1 cellular context compared by ENCODE assay signal in genomic region chr2:71291398-71291797, GRCh38.
TF ChIP-seq lines count a peak whose summit lies in the region.

No MANE protein-coding gene starts in this region.

TF ChIP-seq in HepG2, 621 proteins besides CTCF, POLR2A, EP300 and RAD21:
- no peak for TF ChIP-seq KAT7 (CRISPR knock-in tag; IDR thresholded peaks at IDR 0.05; ENCODE audit: borderline replicate concordance)
- no peak for TF ChIP-seq JUNB (CRISPR knock-in tag; IDR thresholded peaks at IDR 0.05; ENCODE audit: borderline replicate concordance)
- no peak for TF ChIP-seq IRF9 (CRISPR knock-in tag; IDR thresholded peaks at IDR 0.05; ENCODE audit: borderline replicate concordance)
- TF ChIP-seq CENPBD1 (CRISPR knock-in tag; IDR thresholded peaks at IDR 0.05; ENCODE audit: borderline replicate concordance, low read depth), result no peak
- TF ChIP-seq SP5 (CRISPR knock-in tag; IDR thresholded peaks at IDR 0.05; ENCODE audit: borderline replicate concordance, low read depth), result no peak
- no peak for TF ChIP-seq SIN3A (IDR thresholded peaks at IDR 0.05; ENCODE audit: borderline replicate concordance, low read depth, low read length)
- no peak for TF ChIP-seq HNRNPK (IDR thresholded peaks at IDR 0.05; ENCODE audit: low read depth, low read length, poor library complexity, severe bottlenecking)
- TF ChIP-seq ZNF264 (CRISPR knock-in tag; IDR thresholded peaks at IDR 0.05), result no peak
- TF ChIP-seq HBP1 (CRISPR knock-in tag; IDR thresholded peaks at IDR 0.05; ENCODE audit: low read depth), result no peak
- no peak for TF ChIP-seq NR0B2 (CRISPR knock-in tag; IDR thresholded peaks at IDR 0.05)
- TF ChIP-seq ZNF546 (CRISPR knock-in tag; conservative IDR thresholded peaks at IDR 0.05), result no peak
- no peak for TF ChIP-seq SSRP1 (CRISPR knock-in tag; IDR thresholded peaks at IDR 0.05)
- TF ChIP-seq ADNP (CRISPR knock-in tag; IDR thresholded peaks at IDR 0.05), result no peak
- TF ChIP-seq GLI4 (CRISPR knock-in tag; IDR thresholded peaks at IDR 0.05; ENCODE audit: borderline replicate concordance), result no peak
- no peak for TF ChIP-seq POLR2G (IDR thresholded peaks at IDR 0.05; ENCODE audit: low read depth, low read length)
- TF ChIP-seq ZNF276 (CRISPR knock-in tag; IDR thresholded peaks at IDR 0.05; ENCODE audit: low read depth), result no peak
- TF ChIP-seq ZNF512 (CRISPR knock-in tag; IDR thresholded peaks at IDR 0.05), result no peak
- TF ChIP-seq ZNF562 (CRISPR knock-in tag; IDR thresholded peaks at IDR 0.05; ENCODE audit: borderline replicate concordance), result no peak
- TF ChIP-seq ZNF362 (CRISPR knock-in tag; IDR thresholded peaks at IDR 0.05; ENCODE audit: borderline replicate concordance), result no peak
- no peak for TF ChIP-seq YEATS2 (CRISPR knock-in tag; IDR thresholded peaks at IDR 0.05; ENCODE audit: borderline replicate concordance)
